In the genomic region with DNA sequence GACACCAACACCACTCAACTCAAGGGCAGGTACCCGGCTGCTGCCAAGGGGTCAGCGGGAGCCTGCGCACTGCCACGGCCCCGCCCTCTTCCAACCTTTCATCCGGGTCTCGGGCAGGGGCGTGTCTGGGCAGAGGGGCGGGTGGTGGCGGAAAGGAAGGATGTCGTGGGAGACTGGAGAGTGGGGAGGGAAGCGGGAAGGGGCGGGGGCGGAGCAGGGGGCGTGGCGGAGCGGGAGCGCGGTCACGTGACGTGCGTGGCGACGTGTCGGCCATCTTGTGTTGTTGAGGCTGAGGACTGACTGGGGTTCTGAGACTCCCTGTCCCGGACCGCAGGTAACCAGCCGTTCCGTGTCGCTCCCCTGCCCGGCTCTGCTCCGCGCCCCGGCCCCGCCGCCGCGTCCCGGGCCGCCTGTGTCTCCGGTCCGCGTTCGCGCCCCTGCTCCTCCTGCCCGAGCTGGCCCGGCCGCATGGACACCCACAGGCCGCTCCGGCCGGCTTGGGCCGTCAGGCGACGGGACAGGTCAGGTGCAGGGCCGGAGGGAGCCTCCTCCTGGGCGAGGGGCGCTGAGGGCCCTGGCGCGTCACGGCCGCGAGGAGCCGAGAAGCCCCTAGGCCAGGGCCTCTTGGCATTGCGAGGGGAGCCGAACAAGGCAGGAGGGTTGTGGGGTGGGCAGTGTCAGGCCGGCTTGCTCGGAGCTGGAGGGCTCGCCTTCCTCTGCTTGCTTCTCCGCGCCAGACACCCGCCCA, we compare ENCODE assay signal across 8 cellular contexts. TPM values are rescaled to one million over a fixed set of nuclear protein-coding genes. Genes with fewer than 3 reads are reported as not detected.
A peak's percentile ranks its signal among the peaks of the same experiment; 100 is the strongest.
DNase-seq lines count a peak whose midpoint lies in the region; ATAC-seq and TF ChIP-seq lines count a peak whose summit lies in the region.

A gene with protein sequence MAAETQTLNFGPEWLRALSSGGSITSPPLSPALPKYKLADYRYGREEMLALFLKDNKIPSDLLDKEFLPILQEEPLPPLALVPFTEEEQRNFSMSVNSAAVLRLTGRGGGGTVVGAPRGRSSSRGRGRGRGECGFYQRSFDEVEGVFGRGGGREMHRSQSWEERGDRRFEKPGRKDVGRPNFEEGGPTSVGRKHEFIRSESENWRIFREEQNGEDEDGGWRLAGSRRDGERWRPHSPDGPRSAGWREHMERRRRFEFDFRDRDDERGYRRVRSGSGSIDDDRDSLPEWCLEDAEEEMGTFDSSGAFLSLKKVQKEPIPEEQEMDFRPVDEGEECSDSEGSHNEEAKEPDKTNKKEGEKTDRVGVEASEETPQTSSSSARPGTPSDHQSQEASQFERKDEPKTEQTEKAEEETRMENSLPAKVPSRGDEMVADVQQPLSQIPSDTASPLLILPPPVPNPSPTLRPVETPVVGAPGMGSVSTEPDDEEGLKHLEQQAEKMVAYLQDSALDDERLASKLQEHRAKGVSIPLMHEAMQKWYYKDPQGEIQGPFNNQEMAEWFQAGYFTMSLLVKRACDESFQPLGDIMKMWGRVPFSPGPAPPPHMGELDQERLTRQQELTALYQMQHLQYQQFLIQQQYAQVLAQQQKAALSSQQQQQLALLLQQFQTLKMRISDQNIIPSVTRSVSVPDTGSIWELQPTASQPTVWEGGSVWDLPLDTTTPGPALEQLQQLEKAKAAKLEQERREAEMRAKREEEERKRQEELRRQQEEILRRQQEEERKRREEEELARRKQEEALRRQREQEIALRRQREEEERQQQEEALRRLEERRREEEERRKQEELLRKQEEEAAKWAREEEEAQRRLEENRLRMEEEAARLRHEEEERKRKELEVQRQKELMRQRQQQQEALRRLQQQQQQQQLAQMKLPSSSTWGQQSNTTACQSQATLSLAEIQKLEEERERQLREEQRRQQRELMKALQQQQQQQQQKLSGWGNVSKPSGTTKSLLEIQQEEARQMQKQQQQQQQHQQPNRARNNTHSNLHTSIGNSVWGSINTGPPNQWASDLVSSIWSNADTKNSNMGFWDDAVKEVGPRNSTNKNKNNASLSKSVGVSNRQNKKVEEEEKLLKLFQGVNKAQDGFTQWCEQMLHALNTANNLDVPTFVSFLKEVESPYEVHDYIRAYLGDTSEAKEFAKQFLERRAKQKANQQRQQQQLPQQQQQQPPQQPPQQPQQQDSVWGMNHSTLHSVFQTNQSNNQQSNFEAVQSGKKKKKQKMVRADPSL (N-terminal part only) (plus strand): TSS at position 273 of the 748 bp plus-strand sequence. CDS start 37,867 bp downstream, outside the sequence.

- peaks cover 3% of the 10 kb centered on the region for H3K9me3 Mint-ChIP-seq in T-helper 1 cell treated with Interleukin-12 subunit alpha and Interleukin-12 subunit beta and Interleukin-4 antibody, amounts not matched to agents 30 μg/mL and 1 μg/mL, for 36 hours
- H3K9me3 Mint-ChIP-seq in type B pancreatic cell = no peaks in the 10 kb centered on the region

- peaks cover 23% of the 10 kb centered on the region for H3K36me3 Mint-ChIP-seq in T-helper 1 cell treated with Interleukin-12 subunit alpha and Interleukin-12 subunit beta and Interleukin-4 antibody, amounts not matched to agents 30 μg/mL and 1 μg/mL, for 36 hours (ENCODE audit: low read depth)
- peaks cover 15% of the 10 kb centered on the region for H3K36me3 Mint-ChIP-seq in type B pancreatic cell

- peak; percentile 89 for DNase-seq in NCI-H1694 treated with DMSO at 0.1 percent for 48 hours (lab: John Stamatoyannopoulos, UW)
- peak; percentile 92 for DNase-seq in amniotic epithelial cell (ENCODE audit: low read depth)
- DNase-seq in heart right ventricle = peak; percentile 98
- DNase-seq in posterior cingulate gyrus = peak; percentile 93 to 99 (median 96)
- DNase-seq in type B pancreatic cell (ENCODE audit: extremely low spot score, unreplicated experiment) = peak; percentile 97

- H3K4me3 Mint-ChIP-seq in T-helper 1 cell treated with Interleukin-12 subunit alpha and Interleukin-12 subunit beta and Interleukin-4 antibody, amounts not matched to agents 30 μg/mL and 1 μg/mL, for 36 hours = peak within 1 kb of the TSS; percentile 97
- peak within 1 kb of the TSS; percentile 97 for H3K4me3 Mint-ChIP-seq in type B pancreatic cell

- H3K36me3 ChIP-seq in heart right ventricle = peaks cover 0 to 4% (median 0%) of the 10 kb centered on the region in 9 donors

- TF ChIP-seq CTCF in heart right ventricle (IDR thresholded peaks at IDR 0.05) = no peak
- TF ChIP-seq CTCF in type B pancreatic cell (conservative IDR thresholded peaks at IDR 0.05) = peak; percentile 9

- H3K4me1 Mint-ChIP-seq in T-helper 1 cell treated with Interleukin-12 subunit alpha and Interleukin-12 subunit beta and Interleukin-4 antibody, amounts not matched to agents 30 μg/mL and 1 μg/mL, for 36 hours (ENCODE audit: low read depth) = peaks cover 35% of the 10 kb centered on the region
- peaks cover 28% of the 10 kb centered on the region for H3K4me1 Mint-ChIP-seq in type B pancreatic cell (ENCODE audit: unreplicated experiment)

- H3K27me3 Mint-ChIP-seq in T-helper 1 cell treated with Interleukin-12 subunit alpha and Interleukin-12 subunit beta and Interleukin-4 antibody, amounts not matched to agents 30 μg/mL and 1 μg/mL, for 36 hours (ENCODE audit: low read depth) = no peaks in the 10 kb centered on the region
- no peaks in the 10 kb centered on the region for H3K27me3 Mint-ChIP-seq in type B pancreatic cell

- ATAC-seq in HG02885 (IDR thresholded peaks at IDR 0.05; ENCODE audit: poor library complexity, unreplicated experiment) (peak; percentile 81), heart right ventricle (peak; percentile 97 to 99 (median 99))

- peak within 1 kb of the TSS; percentile 69 to 97 (median 93) for H3K27ac ChIP-seq in heart right ventricle

- intact Hi-C loops in heart right ventricle (cut with DNase I) (loop anchor here in 1 of 10 donors (1.0 kb wide), 1 partner anchor 39 kb away; no protein-coding TSS in a partner anchor), posterior cingulate gyrus (cut with DNase I) (loop anchor here (5.0 to 10.0 kb wide), 3 partner anchors 62 to 145 kb away; partner anchors contain the start of genes EFHD1, EIF4E2 and TIGD1)

- H3K27me3 ChIP-seq in heart right ventricle = no peaks in the 10 kb centered on the region

- no peaks in the 10 kb centered on the region for H3K9me3 ChIP-seq in heart right ventricle

- H3K4me3 ChIP-seq in heart right ventricle = peak within 1 kb of the TSS; percentile 67 to 99 (median 93)

- peak within 1 kb of the TSS; percentile 87 for H3K27ac Mint-ChIP-seq in T-helper 1 cell treated with Interleukin-12 subunit alpha and Interleukin-12 subunit beta and Interleukin-4 antibody, amounts not matched to agents 30 μg/mL and 1 μg/mL, for 36 hours
- H3K27ac Mint-ChIP-seq in type B pancreatic cell = peak within 1 kb of the TSS; percentile 94

- TF ChIP-seq POLR2A in GM15510 (IDR thresholded peaks at IDR 0.05; ENCODE audit: borderline replicate concordance, extremely low read depth, insufficient read length) = peak; percentile 84

- 0 to 1% methylated on average over 66 to 71 of the region's 71 CpGs for WGBS in heart right ventricle, 2 donors

- peaks cover 9 to 49% (median 36%) of the 10 kb centered on the region in 9 donors for H3K4me1 ChIP-seq in heart right ventricle

RNA-seq across cellular contexts. Expression of the gene that starts here (rescaled TPM):
- total RNA-seq in heart right ventricle (10 to 100 TPM; 54.9 to 71.7 (median 66.5) TPM), type B pancreatic cell (ENCODE audit: low replicate concordance) (60.7 and 65.7 TPM in 2 replicates)
- polyA plus RNA-seq in heart right ventricle = 10 to 100 TPM in 1 of 2 donors, 1 to 10 TPM in 1; 9.9 to 28.6 TPM

Comparison
In these comparisons a context has a peak if more than half of its experiments do, and no peak if none do; other contexts are left out.
1. Peak in every context shown above with its lines: DNase-seq, ATAC-seq, H3K4me3 ChIP-seq and H3K27ac ChIP-seq.